Comparison of ENCODE assay signal across 8 cellular contexts in genomic region chr18:74148543-74149070, GRCh38. TPM values are rescaled to one million over a fixed set of nuclear protein-coding genes. Genes with fewer than 3 reads are reported as not detected.
DNase-seq lines count a peak whose midpoint lies in the region; ATAC-seq and TF ChIP-seq lines count a peak whose summit lies in the region.

No MANE protein-coding gene starts in this region.

- H3K27ac ChIP-seq in substantia nigra (ENCODE audit: low read depth, low read length, poor library complexity, severe bottlenecking) = peak overlapping the region; percentile 3

- peaks cover 48% of the 10 kb centered on the region for H3K4me1 Mint-ChIP-seq in activated B cell treated with CpG ODN at 0.5 μM for 24 hours

- no peaks in the 10 kb centered on the region for H3K9me3 ChIP-seq in iPS-18c (ENCODE audit: control insufficient read depth, insufficient read depth, low read length)

- H3K27ac Mint-ChIP-seq in activated B cell treated with CpG ODN at 0.5 μM for 24 hours = peak overlapping the region; percentile 99

- POLR2A ChIA-PET in activated B cell treated with CpG ODN at 0.5 μM for 24 hours (lab: Charles Lee) = interaction anchor here (0.6 to 1.5 kb wide), 3 partner anchors 86 to 348 kb away, joined by 3 to 5 read pairs (median 3); partner anchors contain the start of genes CNDP2 and CYB5A

- peak; percentile 9 for ATAC-seq in GM18868 (IDR thresholded peaks at IDR 0.05; ENCODE audit: unreplicated experiment)
- ATAC-seq in HG02840 (IDR thresholded peaks at IDR 0.05; ENCODE audit: low FRiP score, unreplicated experiment) = peak; percentile 6
- no peak for ATAC-seq in activated B cell treated with CpG ODN at 0.5 μM for 24 hours (ENCODE audit: low read depth)

- peak overlapping the region; percentile 97 for H3K4me3 Mint-ChIP-seq in activated B cell treated with CpG ODN at 0.5 μM for 24 hours

- no peak for TF ChIP-seq CTCF in activated B cell treated with CpG ODN at 0.5 μM for 24 hours (IDR thresholded peaks at IDR 0.05)
- no peak for TF ChIP-seq CTCF in GM20000 (IDR thresholded peaks at IDR 0.05; ENCODE audit: extremely low read depth, missing control alignments)

- H3K27me3 Mint-ChIP-seq in activated B cell treated with CpG ODN at 0.5 μM for 24 hours = peaks cover 1% of the 10 kb centered on the region

- intact Hi-C loops in activated B cell treated with CpG ODN at 0.5 μM for 24 hours (cut with micrococcal nuclease) = loop anchor here (1.0 to 5.0 kb wide), 9 partner anchors 48 to 1076 kb away; partner anchors contain the start of genes CNDP2 and TSHZ1

- CTCF ChIA-PET in activated B cell treated with CpG ODN at 0.5 μM for 24 hours (lab: Charles Lee) = no interaction called here

- DNase-seq in activated B cell treated with CpG ODN at 0.5 μM for 24 hours = no peak
- peak in 1 of 49 donors; percentile 14 for DNase-seq in substantia nigra (lab: John Stamatoyannopoulos, UW)
- no peak for DNase-seq in NCI-H1417 treated with DMSO at 0.1 percent for 48 hours (lab: John Stamatoyannopoulos, UW)
- no peak for DNase-seq in D341Med (ENCODE audit: low spot score)
- DNase-seq in GM20000 (ENCODE audit: low spot score) = no peak

- peak overlapping the region; percentile 66 for H3K4me3 ChIP-seq in iPS-18c (ENCODE audit: insufficient read depth, low read depth, low read length)

- H3K36me3 Mint-ChIP-seq in activated B cell treated with CpG ODN at 0.5 μM for 24 hours (ENCODE audit: low read depth) = peaks cover 39% of the 10 kb centered on the region

- H3K9me3 Mint-ChIP-seq in activated B cell treated with CpG ODN at 0.5 μM for 24 hours = no peaks in the 10 kb centered on the region

RNA-seq across cellular contexts. Expression of gene TIMM21, which starts 0.3 kb away (rescaled TPM):
- 23.3 and 27.0 TPM in 2 replicates for total RNA-seq in activated B cell treated with CpG ODN at 0.5 μM for 24 hours

RNA-seq across cellular contexts. Expression of gene FBXO15, which starts 1.0 kb away (rescaled TPM):
- total RNA-seq in activated B cell treated with CpG ODN at 0.5 μM for 24 hours = 0.69 and 0.98 TPM in 2 replicates
